29 cellular contexts compared by ENCODE assay signal in genomic region chr3:152635354-152635753, GRCh38.
"Had no signal": no experiment of that assay in that cellular context is flagged by ENCODE, and none has a peak within 500 bp of the region (broad histone marks: within the 10 kb centered on the region; RNA-seq: fewer than 3 reads in every experiment).

No MANE protein-coding gene starts in this region.

- H3K4me3 ChIP-seq: esophagus muscularis mucosa, gastroesophageal sphincter had no signal

- H3K9me3 ChIP-seq: esophagus muscularis mucosa, gastroesophageal sphincter had no signal

- ATAC-seq: activated CD4-positive, CD25-positive, alpha-beta regulatory T cell treated with anti-CD3 and anti-CD28 coated beads, Interleukin-2, amount 50 U/mL, for 24 hours; activated CD8-positive, alpha-beta T cell treated with anti-CD3 and anti-CD28 coated beads for 36 hours; activated T-cell treated with anti-CD3 and anti-CD28 coated beads, Interleukin-2, amount 50 U/mL, for 4 hours; activated T-helper 17 cell treated with anti-CD3 and anti-CD28 coated beads, Interleukin-2, amount 50 U/mL, for 72 hours; effector memory CD8-positive, alpha-beta T cell; gastroesophageal sphincter; T-cell; T-helper 17 cell had no signal

- H3K27ac ChIP-seq: brain microvascular endothelial cell, esophagus muscularis mucosa, gastroesophageal sphincter, WERI-Rb-1 had no signal

- H3K4me1 ChIP-seq: esophagus muscularis mucosa, gastroesophageal sphincter had no signal

- DNase-seq: activated B cell treated with CpG ODN at 0.5 μM for 24 hours; activated CD4-positive, alpha-beta T cell treated with anti-CD3 and anti-CD28 coated beads for 48 hours; activated CD4-positive, alpha-beta T cell treated with anti-CD3 and anti-CD28 coated beads, Interleukin-2, amount 50 U/mL, for 1 hour; activated CD4-positive, alpha-beta T cell treated with anti-CD3 and anti-CD28 coated beads, Interleukin-2, amount 50 U/mL, for 48 hours; activated CD8-positive, alpha-beta memory T cell treated with anti-CD3 and anti-CD28 coated beads for 24 hours; activated CD8-positive, alpha-beta T cell treated with anti-CD3 and anti-CD28 coated beads for 36 hours; activated effector memory CD4-positive, alpha-beta T cell treated with Interleukin-2 at 50 U/mL for 16 hours; activated gamma-delta T cell treated with Interleukin-2 at 50 U/mL for 16 hours; activated naive CD4-positive, alpha-beta T cell treated with anti-CD3 and anti-CD28 coated beads, Interleukin-2, amount 50 U/mL, for 16 hours; activated naive CD4-positive, alpha-beta T cell treated with Interleukin-2 at 50 U/mL for 16 hours; activated T-cell treated with anti-CD3 and anti-CD28 coated beads, Interleukin-2, amount 50 U/mL, for 4 hours; amniotic stem cell; anterior cingulate cortex; brain microvascular endothelial cell; caudate nucleus; cortex of kidney; dermis blood vessel endothelial cell; effector CD4-positive, alpha-beta T cell; effector memory CD8-positive, alpha-beta T cell; erythroblast; foreskin melanocyte; T-cell; T-helper 17 cell; T1000; WERI-Rb-1 had no signal

- H3K27me3 ChIP-seq: brain microvascular endothelial cell, esophagus muscularis mucosa, gastroesophageal sphincter had no signal

- H3K36me3 ChIP-seq: brain microvascular endothelial cell, esophagus muscularis mucosa, gastroesophageal sphincter, WERI-Rb-1 had no signal
